2 cellular contexts compared by ENCODE assay signal in the genomic region with DNA sequence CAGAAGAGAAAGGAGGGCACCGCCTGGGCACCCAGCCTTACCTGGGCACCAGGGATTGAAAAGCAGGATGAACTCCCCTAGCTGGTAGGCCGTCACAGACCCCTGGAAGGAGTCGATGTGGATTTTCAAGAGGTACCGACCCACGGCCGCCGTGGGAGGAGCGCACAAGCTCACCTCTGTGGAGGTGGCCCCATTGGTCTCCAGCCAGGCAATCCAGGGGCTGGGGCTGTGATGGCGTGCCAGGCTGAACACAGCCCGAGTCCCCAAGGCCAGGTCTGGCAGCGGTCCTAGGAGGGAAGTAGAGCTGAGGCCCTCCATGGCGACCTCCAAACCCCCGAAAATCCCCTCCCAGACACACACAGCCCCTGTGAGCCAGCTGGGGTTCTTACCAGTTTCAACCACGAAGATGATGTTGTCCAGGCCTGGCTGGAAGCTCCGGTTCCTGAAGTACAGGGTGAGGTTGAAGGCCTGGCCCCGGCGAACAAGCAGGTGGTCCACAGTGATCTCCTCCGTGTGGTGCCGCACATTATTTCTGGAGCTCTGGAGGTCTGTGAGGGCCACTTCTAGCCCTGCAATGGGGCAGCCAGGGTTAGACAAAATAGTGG.
TF ChIP-seq lines count a peak whose summit lies in the region.

No MANE protein-coding gene starts in this region.

TF ChIP-seq in IMR-90, 13 proteins besides CTCF, POLR2A, EP300 and RAD21:
- no peak for TF ChIP-seq MAFK (IDR thresholded peaks at IDR 0.05; ENCODE audit: low read depth, low read length)
- no peak for TF ChIP-seq RFX5 (IDR thresholded peaks at IDR 0.05; ENCODE audit: low read depth, low read length)
- no peak for TF ChIP-seq CEBPB (IDR thresholded peaks at IDR 0.05; ENCODE audit: low read depth, low read length)
- TF ChIP-seq MXI1 (IDR thresholded peaks at IDR 0.05; ENCODE audit: borderline replicate concordance, low read depth, low read length) = no peak
- no peak for TF ChIP-seq NFE2L2 (IDR thresholded peaks at IDR 0.05; ENCODE audit: low read depth, low read length)
- no peak for TF ChIP-seq RCOR1 (IDR thresholded peaks at IDR 0.05; ENCODE audit: insufficient replicate concordance, low read length)
- TF ChIP-seq FOS (IDR thresholded peaks at IDR 0.05; ENCODE audit: low read depth, low read length) = no peak
- no peak for TF ChIP-seq BHLHE40 (IDR thresholded peaks at IDR 0.05; ENCODE audit: low read depth, low read length)
- TF ChIP-seq ELK1 (IDR thresholded peaks at IDR 0.05; ENCODE audit: borderline replicate concordance, low read depth, low read length) = no peak
- TF ChIP-seq SMC3 (IDR thresholded peaks at IDR 0.05; ENCODE audit: low read depth, low read length) = no peak
- TF ChIP-seq, protein P1, sequence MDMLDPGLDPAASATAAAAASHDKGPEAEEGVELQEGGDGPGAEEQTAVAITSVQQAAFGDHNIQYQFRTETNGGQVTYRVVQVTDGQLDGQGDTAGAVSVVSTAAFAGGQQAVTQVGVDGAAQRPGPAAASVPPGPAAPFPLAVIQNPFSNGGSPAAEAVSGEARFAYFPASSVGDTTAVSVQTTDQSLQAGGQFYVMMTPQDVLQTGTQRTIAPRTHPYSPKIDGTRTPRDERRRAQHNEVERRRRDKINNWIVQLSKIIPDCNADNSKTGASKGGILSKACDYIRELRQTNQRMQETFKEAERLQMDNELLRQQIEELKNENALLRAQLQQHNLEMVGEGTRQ (IDR thresholded peaks at IDR 0.05; ENCODE audit: low read depth, low read length) = no peak
- TF ChIP-seq MAZ (IDR thresholded peaks at IDR 0.05; ENCODE audit: borderline replicate concordance, low read depth, low read length) = no peak
- no peak for TF ChIP-seq CHD1 (IDR thresholded peaks at IDR 0.05; ENCODE audit: low read depth, low read length)

TF ChIP-seq in K562, 482 proteins besides CTCF, POLR2A, EP300 and RAD21:
- TF ChIP-seq RBBP5 (IDR thresholded peaks at IDR 0.05; ENCODE audit: borderline replicate concordance, insufficient read depth, low read length, poor library complexity, severe bottlenecking) = no peak
- TF ChIP-seq CBX3 (IDR thresholded peaks at IDR 0.05; ENCODE audit: borderline replicate concordance in 1 of 2, low read length in 2 of 2) = no peak
- no peak for TF ChIP-seq CREM (IDR thresholded peaks at IDR 0.05; ENCODE audit: low read depth)
- no peak for TF ChIP-seq ZNF764 (CRISPR knock-in tag; IDR thresholded peaks at IDR 0.05; ENCODE audit: low read depth)
- TF ChIP-seq ZNF41 (CRISPR knock-in tag; conservative IDR thresholded peaks at IDR 0.05) = no peak
- no peak for TF ChIP-seq TFAP4 (CRISPR knock-in tag; IDR thresholded peaks at IDR 0.05; ENCODE audit: borderline replicate concordance)
- no peak for TF ChIP-seq SNAPC5 (CRISPR knock-in tag; IDR thresholded peaks at IDR 0.05)
- TF ChIP-seq ZNF707 (CRISPR knock-in tag; conservative IDR thresholded peaks at IDR 0.05) = no peak
- TF ChIP-seq ZSCAN29 (IDR thresholded peaks at IDR 0.05) = no peak
- no peak for TF ChIP-seq YBX1 (IDR thresholded peaks at IDR 0.05)
- TF ChIP-seq STAT5B (CRISPR knock-in tag; IDR thresholded peaks at IDR 0.05) = no peak
- TF ChIP-seq ZNF584 (CRISPR knock-in tag; IDR thresholded peaks at IDR 0.05; ENCODE audit: low read depth) = no peak
- TF ChIP-seq, protein P2, sequence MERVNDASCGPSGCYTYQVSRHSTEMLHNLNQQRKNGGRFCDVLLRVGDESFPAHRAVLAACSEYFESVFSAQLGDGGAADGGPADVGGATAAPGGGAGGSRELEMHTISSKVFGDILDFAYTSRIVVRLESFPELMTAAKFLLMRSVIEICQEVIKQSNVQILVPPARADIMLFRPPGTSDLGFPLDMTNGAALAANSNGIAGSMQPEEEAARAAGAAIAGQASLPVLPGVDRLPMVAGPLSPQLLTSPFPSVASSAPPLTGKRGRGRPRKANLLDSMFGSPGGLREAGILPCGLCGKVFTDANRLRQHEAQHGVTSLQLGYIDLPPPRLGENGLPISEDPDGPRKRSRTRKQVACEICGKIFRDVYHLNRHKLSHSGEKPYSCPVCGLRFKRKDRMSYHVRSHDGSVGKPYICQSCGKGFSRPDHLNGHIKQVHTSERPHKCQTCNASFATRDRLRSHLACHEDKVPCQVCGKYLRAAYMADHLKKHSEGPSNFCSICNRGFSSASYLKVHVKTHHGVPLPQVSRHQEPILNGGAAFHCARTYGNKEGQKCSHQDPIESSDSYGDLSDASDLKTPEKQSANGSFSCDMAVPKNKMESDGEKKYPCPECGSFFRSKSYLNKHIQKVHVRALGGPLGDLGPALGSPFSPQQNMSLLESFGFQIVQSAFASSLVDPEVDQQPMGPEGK (CRISPR knock-in tag; IDR thresholded peaks at IDR 0.05; ENCODE audit: borderline replicate concordance) = no peak
- TF ChIP-seq DACH1 (IDR thresholded peaks at IDR 0.05; ENCODE audit: partially characterized antibody) = no peak
- TF ChIP-seq, protein P3, sequence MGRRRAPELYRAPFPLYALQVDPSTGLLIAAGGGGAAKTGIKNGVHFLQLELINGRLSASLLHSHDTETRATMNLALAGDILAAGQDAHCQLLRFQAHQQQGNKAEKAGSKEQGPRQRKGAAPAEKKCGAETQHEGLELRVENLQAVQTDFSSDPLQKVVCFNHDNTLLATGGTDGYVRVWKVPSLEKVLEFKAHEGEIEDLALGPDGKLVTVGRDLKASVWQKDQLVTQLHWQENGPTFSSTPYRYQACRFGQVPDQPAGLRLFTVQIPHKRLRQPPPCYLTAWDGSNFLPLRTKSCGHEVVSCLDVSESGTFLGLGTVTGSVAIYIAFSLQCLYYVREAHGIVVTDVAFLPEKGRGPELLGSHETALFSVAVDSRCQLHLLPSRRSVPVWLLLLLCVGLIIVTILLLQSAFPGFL (CRISPR knock-in tag; IDR thresholded peaks at IDR 0.05) = no peak
- TF ChIP-seq KDM5B (IDR thresholded peaks at IDR 0.05; ENCODE audit: insufficient replicate concordance, low read depth, low read length) = no peak
- no peak for TF ChIP-seq PKNOX1 (IDR thresholded peaks at IDR 0.05)
- TF ChIP-seq PCBP1 (IDR thresholded peaks at IDR 0.05; ENCODE audit: low read depth, low read length, poor library complexity, severe bottlenecking) = no peak
